1 cellular context compared by ENCODE assay signal in genomic region chr4:48033825-48034413, GRCh38.
TF ChIP-seq lines count a peak whose summit lies in the region.

No MANE protein-coding gene starts in this region.

TF ChIP-seq in SK-N-SH treated with all-trans-retinoic acid at 6 μM for 48 hours, 23 proteins besides CTCF, POLR2A, EP300 and RAD21 (continued from another document):
- TF ChIP-seq ESRRG (CRISPR knock-in tag; IDR thresholded peaks at IDR 0.05) (no peak), ZNF70 (CRISPR knock-in tag; IDR thresholded peaks at IDR 0.05) (no peak), ZC3H10 (CRISPR knock-in tag; IDR thresholded peaks at IDR 0.05) (no peak), TCF4 (CRISPR knock-in tag; IDR thresholded peaks at IDR 0.05; ENCODE audit: borderline replicate concordance) (no peak), BACH2 (CRISPR knock-in tag; IDR thresholded peaks at IDR 0.05; ENCODE audit: borderline replicate concordance) (no peak)
TF ChIP-seq in SK-N-SH treated with all-trans-retinoic acid at 6 μM for 48 hours: peak in this region for 0.
